10 cellular contexts compared by ENCODE assay signal in the genomic region with DNA sequence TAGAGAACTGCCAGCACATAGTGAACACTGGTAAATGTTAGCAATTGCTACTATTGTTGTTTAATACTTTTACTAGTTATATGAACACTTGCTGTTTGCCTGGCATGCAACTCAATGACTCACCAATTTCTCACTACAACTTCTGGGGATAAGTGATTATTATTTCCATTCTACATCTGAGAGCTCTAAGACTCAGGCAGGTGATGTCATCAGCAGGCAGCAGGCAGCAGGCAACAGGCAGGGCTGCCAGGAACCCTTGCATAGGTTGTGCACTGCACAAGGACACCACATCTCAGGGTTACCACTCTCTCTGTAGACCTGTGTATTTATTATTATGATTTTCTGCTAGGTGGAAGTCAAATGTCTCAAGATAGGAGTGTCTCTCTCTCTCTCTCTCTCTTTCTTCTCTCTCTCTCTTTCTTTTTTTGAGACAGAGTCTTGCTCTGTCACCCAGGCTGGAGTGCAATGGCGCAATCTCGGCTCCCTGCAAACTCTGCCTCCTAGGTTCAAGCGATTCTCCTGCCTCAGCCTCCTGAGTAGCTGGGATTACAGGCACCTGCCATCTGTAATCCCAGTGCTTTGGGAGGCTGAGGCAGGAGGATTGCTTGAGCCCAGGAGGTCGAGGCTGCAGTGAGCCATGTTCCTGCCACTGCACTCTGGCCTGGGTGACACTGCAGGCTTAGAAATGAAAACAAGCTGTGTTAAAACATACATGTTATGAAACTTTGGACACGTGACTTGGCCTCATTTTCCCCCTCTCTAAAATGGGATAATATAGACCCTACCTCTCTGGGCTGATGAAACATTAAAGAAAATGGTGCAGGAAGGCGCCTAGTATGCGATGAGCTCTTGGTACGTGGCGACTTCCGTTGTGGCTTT. TPM values are rescaled to one million over a fixed set of nuclear protein-coding genes. Genes with fewer than 3 reads are reported as not detected.
A peak's percentile ranks its signal among the peaks of the same experiment; 100 is the strongest.
DNase-seq lines count a peak whose midpoint lies in the region; ATAC-seq and TF ChIP-seq lines count a peak whose summit lies in the region.
"Had no signal": no experiment of that assay in that cellular context is flagged by ENCODE, and none has a peak within 500 bp of the region (broad histone marks: within the 10 kb centered on the region; RNA-seq: fewer than 3 reads in every experiment).

No MANE protein-coding gene starts in this region.

- H4K20me1 ChIP-seq in IMR-90 (ENCODE audit: insufficient read depth, low read length) (no peaks in the 10 kb centered on the region), Karpas-422 (ENCODE audit: insufficient read depth, low read depth, low read length) (no peaks in the 10 kb centered on the region)

- no peak overlapping the region for H2BK120ac ChIP-seq in IMR-90 (ENCODE audit: low read depth, low read length)

- H3K36me3 ChIP-seq in IMR-90 (ENCODE audit: control insufficient read depth, insufficient read depth, low read length) = no peaks in the 10 kb centered on the region
- no peaks in the 10 kb centered on the region for H3K36me3 ChIP-seq in lower lobe of right lung
- H3K36me3 ChIP-seq in Karpas-422 (ENCODE audit: insufficient read depth, low read length) = no peaks in the 10 kb centered on the region

- H2BK5ac ChIP-seq in IMR-90 (ENCODE audit: low read depth, low read length, poor library complexity, severe bottlenecking) = no peak overlapping the region

- H3K56ac ChIP-seq in IMR-90 (ENCODE audit: extremely low read depth, insufficient read depth, low read length) = no peak overlapping the region

- no peak overlapping the region for H3K23ac ChIP-seq in IMR-90 (ENCODE audit: low read depth, low read length)

- in situ Hi-C loops in IMR-90 (cut with MboI; ENCODE audit: low sequenced_read_pairs) (no loop called here), astrocyte of the cerebellum (cut with HindIII; ENCODE audit: low sequenced_read_pairs) (no loop called here)

- no peak overlapping the region for H3K14ac ChIP-seq in IMR-90 (replicated peaks; ENCODE audit: low read depth, low read length)

- H3K18ac ChIP-seq in IMR-90 (ENCODE audit: low read depth, low read length) = no peak overlapping the region

- H2BK15ac ChIP-seq in IMR-90 (ENCODE audit: low read depth, low read length) = no peak overlapping the region

- H3K4me1 ChIP-seq in IMR-90 (ENCODE audit: control insufficient read depth, insufficient read depth, low read length) = peaks cover 4% of the 10 kb centered on the region
- peaks cover 6% of the 10 kb centered on the region for H3K4me1 ChIP-seq in lower lobe of right lung
- H3K4me1 ChIP-seq in Karpas-422 (ENCODE audit: low read length) = peaks cover 24% of the 10 kb centered on the region

- H2AFZ ChIP-seq in IMR-90 (replicated peaks; ENCODE audit: low read length, poor library complexity) (no peak overlapping the region), Karpas-422 (ENCODE audit: low read length) (no peak overlapping the region)

- BruUV-seq in IMR-90 (replicated peaks; lab: Mats Ljungman, UMichigan) = no TSS peak

- H3K27me3 ChIP-seq in IMR-90 (ENCODE audit: control insufficient read depth, insufficient read depth, low read length) (no peaks in the 10 kb centered on the region; the same call in 1 of the 2 replicates), lower lobe of right lung (ENCODE audit: low read depth) (no peaks in the 10 kb centered on the region), Karpas-422 (ENCODE audit: low read length) (no peaks in the 10 kb centered on the region)

- TF ChIP-seq CTCF in IMR-90 (conservative IDR thresholded peaks at IDR 0.05; ENCODE audit: low read depth, low read length) (no peak), astrocyte of the cerebellum (IDR thresholded peaks at IDR 0.05; ENCODE audit: low read depth, low read length, missing control alignments) (no peak), lower lobe of right lung (IDR thresholded peaks at IDR 0.05) (no peak)

- no peaks in the 10 kb centered on the region for H3K9me2 ChIP-seq in Karpas-422 (replicated peaks; ENCODE audit: insufficient read depth, low read length)

- H4K91ac ChIP-seq in IMR-90 (ENCODE audit: insufficient read depth, low read depth, low read length) = no peak overlapping the region

- H3K27ac ChIP-seq in IMR-90 (ENCODE audit: insufficient read depth, low read length) (no peak overlapping the region), lower lobe of right lung (no peak overlapping the region), Karpas-422 (ENCODE audit: low read length) (no peak overlapping the region)

- H3K9ac ChIP-seq in IMR-90 (ENCODE audit: low read depth, low read length) = no peak overlapping the region
- no peak overlapping the region for H3K9ac ChIP-seq in Karpas-422 (ENCODE audit: low read length)

- no peak overlapping the region for H4K5ac ChIP-seq in IMR-90 (ENCODE audit: low read depth, low read length)

- WGBS in IMR-90 (ENCODE audit: extremely low coverage in 2 of 2, insufficient read length in 1 of 2), 2 experiments = 40% methylated on average over 1 of the region's 10 CpGs; no CpG with 5 or more reads in 1 of the 2 experiments

- H3K4me3 ChIP-seq in IMR-90 (ENCODE audit: insufficient read depth, low read depth, low read length) (no peak overlapping the region), astrocyte of the cerebellum (ENCODE audit: low read depth, low read length) (no peak overlapping the region), lower lobe of right lung (no peak overlapping the region), Karpas-422 (ENCODE audit: low read length) (no peak overlapping the region)

- CTCF ChIA-PET in IMR-90 (lab: Yijun Ruan, JAX) = interaction anchor here (1.1 kb wide), 1 partner anchor 71 kb away, joined by 3 read pairs; a partner anchor contains a TSS

- dilution Hi-C loops in IMR-90 (cut with HindIII; ENCODE audit: low sequenced_read_pairs, unreplicated experiment) = no loop called here

- no peak overlapping the region for H3K4ac ChIP-seq in IMR-90 (ENCODE audit: low read depth, low read length)

- H3K79me1 ChIP-seq in IMR-90 (ENCODE audit: low read depth in 1 of 2, low read length in 2 of 2) = no peaks in the 10 kb centered on the region

- no peaks in the 10 kb centered on the region for H3K9me3 ChIP-seq in IMR-90 (ENCODE audit: control insufficient read depth, insufficient read depth, low read length)
- H3K9me3 ChIP-seq in lower lobe of right lung = no peaks in the 10 kb centered on the region
- H3K9me3 ChIP-seq in Karpas-422 (ENCODE audit: low read length) = no peaks in the 10 kb centered on the region

- H3K9me1 ChIP-seq in IMR-90 (ENCODE audit: insufficient read depth, low read length) = no peaks in the 10 kb centered on the region

- H2AK9ac ChIP-seq in IMR-90 (replicated peaks; ENCODE audit: low read depth, low read length, poor library complexity) = no peak overlapping the region

- peak; percentile 57 for DNase-seq in Daoy (ENCODE audit: low read depth)
- DNase-seq in IMR-90 = peak; percentile 84
- peak; percentile 39 for DNase-seq in astrocyte of the cerebellum (ENCODE audit: low read depth)
- peak; percentile 10 for DNase-seq in lower lobe of right lung
- DNase-seq in C1 segment of cervical spinal cord (lab: John Stamatoyannopoulos, UW) = no peak
- no peak for DNase-seq in Karpas-422
- DNase-seq: aorta, Kasumi-1, small intestine had no signal

- H3K4me2 ChIP-seq in IMR-90 (ENCODE audit: low read depth, low read length) = no peak overlapping the region
- H3K4me2 ChIP-seq in Karpas-422 (ENCODE audit: low read depth, low read length, poor library complexity, severe bottlenecking) = no peak overlapping the region

- TF ChIP-seq RAD21 in IMR-90 (IDR thresholded peaks at IDR 0.05; ENCODE audit: low read length) = no peak

- POLR2A ChIA-PET in IMR-90 (lab: Charles Lee; ENCODE audit: unreplicated experiment) = no interaction called here

- TF ChIP-seq POLR2A in IMR-90 (IDR thresholded peaks at IDR 0.05; ENCODE audit: low read depth, low read length) = no peak

- ATAC-seq in IMR-90 (ENCODE audit: low read depth) (peak; percentile 67), lower lobe of right lung (no peak), HG02759 (IDR thresholded peaks at IDR 0.05; ENCODE audit: unreplicated experiment) (no peak)

- H4K8ac ChIP-seq in IMR-90 (ENCODE audit: low read depth in 2 of 2, low read length in 2 of 2) = no peak overlapping the region

- no peak overlapping the region for H2AK5ac ChIP-seq in IMR-90 (ENCODE audit: low read depth, low read length)

- intact Hi-C loops in IMR-90 (cut with micrococcal nuclease) (no loop called here), lower lobe of right lung (cut with DNase I) (no loop called here)

- no peaks in the 10 kb centered on the region for H3K79me2 ChIP-seq in Karpas-422 (ENCODE audit: low read length)

- H2BK20ac ChIP-seq in IMR-90 (ENCODE audit: low read depth, low read length) = no peak overlapping the region

TF ChIP-seq in IMR-90, 13 proteins besides CTCF, POLR2A, EP300 and RAD21 (continues in another document):
- peak; percentile 15; the same call in 1 of the 2 replicates for TF ChIP-seq CEBPB (IDR thresholded peaks at IDR 0.05; ENCODE audit: low read depth, low read length)

RNA-seq across cellular contexts. Expression of a gene that starts 22.7 kb away (rescaled TPM):
- total RNA-seq in Daoy (2014; rRNA removed; shearing (Covaris generic)) = not detected in 2 replicates
- not detected in 2 replicates for total RNA-seq in IMR-90 (2012; rRNA removed)
- polyA plus RNA-seq in IMR-90 (2012; rRNA removed) = not detected in 2 replicates
- polyA plus RNA-seq in IMR-90 (2012; cell fraction: cytosol; rRNA removed) = not detected in 2 replicates
- polyA plus RNA-seq in IMR-90 (2012; cell fraction: nucleus; rRNA removed; ENCODE audit: low replicate concordance) = 0.08 TPM in 1 of 2 replicates, not detected in the other
- 28.1 TPM for total RNA-seq in lower lobe of right lung
- 0.11 TPM in 1 of 2 replicates, not detected in the other for total RNA-seq in Karpas-422 (2014; rRNA removed; shearing (Covaris generic); ENCODE audit: low replicate concordance)
- polyA plus RNA-seq: aorta had no signal

RNA-seq across cellular contexts. Expression of a gene that starts 33.9 kb away (rescaled TPM):
- total RNA-seq in Daoy (2014; rRNA removed; shearing (Covaris generic)) = 2.9 and 6.6 TPM in 2 replicates
- total RNA-seq in IMR-90 (2012; rRNA removed) = 2.0 and 2.2 TPM in 2 replicates
- 9.6 and 10.6 TPM in 2 replicates for polyA plus RNA-seq in IMR-90 (2012; rRNA removed)
- polyA plus RNA-seq in IMR-90 (2012; cell fraction: cytosol; rRNA removed) = 5.9 and 7.9 TPM in 2 replicates
- 11.5 and 12.8 TPM in 2 replicates for polyA plus RNA-seq in IMR-90 (2012; cell fraction: nucleus; rRNA removed; ENCODE audit: low replicate concordance)
- total RNA-seq in lower lobe of right lung = 9.8 TPM
- 0.52 and 0.54 TPM in 2 replicates for total RNA-seq in Karpas-422 (2014; rRNA removed; shearing (Covaris generic); ENCODE audit: low replicate concordance)

RNA-seq across cellular contexts. Expression of a gene that starts 51.4 kb away (rescaled TPM):
- not detected in 2 replicates for total RNA-seq in Daoy (2014; rRNA removed; shearing (Covaris generic))
- total RNA-seq in IMR-90 (2012; rRNA removed) (not detected in 2 replicates), lower lobe of right lung (135 TPM)
- not detected in 2 replicates for polyA plus RNA-seq in IMR-90 (2012; rRNA removed)
- not detected in 2 replicates for polyA plus RNA-seq in IMR-90 (2012; cell fraction: cytosol; rRNA removed)
- polyA plus RNA-seq in IMR-90 (2012; cell fraction: nucleus; rRNA removed; ENCODE audit: low replicate concordance) = not detected in 2 replicates
- total RNA-seq in Karpas-422 (2014; rRNA removed; shearing (Covaris generic); ENCODE audit: low replicate concordance) = not detected in 2 replicates

Comparison
In these comparisons a context has a peak if more than half of its experiments do, and no peak if none do; other contexts are left out.
1. DNase-seq: peak in Daoy (single experiment), IMR-90 (single experiment), astrocyte of the cerebellum (single experiment) and lower lobe of right lung (single experiment); none in C1 segment of cervical spinal cord (0 of 14) and Karpas-422 (single experiment).
2. RNA of a gene that starts 22.7 kb away (total RNA-seq): 28.1 TPM in lower lobe of right lung (single experiment); 0.11 TPM in Karpas-422, not detected in Daoy and not detected in IMR-90; every median in the first group is over 10 times any median in the second.
3. RNA of a gene that starts 51.4 kb away (total RNA-seq): 135 TPM in lower lobe of right lung (single experiment); not detected in Daoy, not detected in IMR-90 and not detected in Karpas-422; every median in the first group is over 100 times any median in the second.